ENCODE assay signal across 9 cellular contexts in genomic region chr4:170088686-170089085, GRCh38. TPM values are rescaled to one million over a fixed set of nuclear protein-coding genes. Genes with fewer than 3 reads are reported as not detected.
DNase-seq lines count a peak whose midpoint lies in the region; ATAC-seq and TF ChIP-seq lines count a peak whose summit lies in the region.
"Had no signal": no experiment of that assay in that cellular context is flagged by ENCODE, and none has a peak within 500 bp of the region (broad histone marks: within the 10 kb centered on the region; RNA-seq: fewer than 3 reads in every experiment).

No MANE protein-coding gene starts in this region.

- no peaks in the 10 kb centered on the region for H4K20me1 ChIP-seq in BLaER1

- no peak for ATAC-seq in foreskin keratinocyte
- ATAC-seq in HG03095 (IDR thresholded peaks at IDR 0.05; ENCODE audit: unreplicated experiment) = no peak

- H3K9ac ChIP-seq in BLaER1 (peak overlapping the region; percentile 88; the same call in 1 of the 2 replicates), endocrine pancreas (ENCODE audit: control insufficient read depth, insufficient read depth, low read length) (no peak overlapping the region)

- peak overlapping the region; percentile 69 for H2AFZ ChIP-seq in neuron (ENCODE audit: low read depth, low read length)

- peaks cover 42% of the 10 kb centered on the region for H3K36me3 ChIP-seq in BLaER1
- H3K36me3 ChIP-seq in endocrine pancreas (ENCODE audit: control insufficient read depth, insufficient read depth, low read length) = no peaks in the 10 kb centered on the region
- peaks cover 46% of the 10 kb centered on the region for H3K36me3 ChIP-seq in neuron (ENCODE audit: insufficient read depth, low read length)

- peaks cover 10% of the 10 kb centered on the region; the same call in 1 of the 2 replicates for H3K9me3 ChIP-seq in BLaER1
- no peaks in the 10 kb centered on the region for H3K9me3 ChIP-seq in endocrine pancreas (ENCODE audit: control insufficient read depth, low read length)
- H3K9me3 ChIP-seq in neuron (ENCODE audit: low read length) = peaks cover 4% of the 10 kb centered on the region

- H3K4me1 ChIP-seq in BLaER1 (peaks cover 18% of the 10 kb centered on the region), endocrine pancreas (ENCODE audit: control insufficient read depth, insufficient read depth, low read length) (peaks cover 6% of the 10 kb centered on the region), neuron (ENCODE audit: insufficient read depth, low read length) (peaks cover 9% of the 10 kb centered on the region), foreskin keratinocyte (no peaks in the 10 kb centered on the region)

- DNase-seq in NCI-H510A (lab: John Stamatoyannopoulos, UW) = peak; percentile 29
- DNase-seq in foreskin keratinocyte = no peak
- no peak for DNase-seq in OCI-M1 (lab: John Stamatoyannopoulos, UW)
- no peak for DNase-seq in NCI-H226

- no peak for TF ChIP-seq CTCF in foreskin keratinocyte (conservative IDR thresholded peaks at IDR 0.05)

- H3K27ac ChIP-seq in BLaER1 (peak overlapping the region; percentile 90), foreskin keratinocyte (no peak overlapping the region)

- H3K4me3 ChIP-seq in BLaER1 (peak overlapping the region; percentile 83), endocrine pancreas (ENCODE audit: control insufficient read depth, insufficient read depth, low read length) (peak overlapping the region; percentile 56), neuron (ENCODE audit: low read length) (peak overlapping the region; percentile 66)

- no peaks in the 10 kb centered on the region for H3K27me3 ChIP-seq in BLaER1
- no peaks in the 10 kb centered on the region for H3K27me3 ChIP-seq in endocrine pancreas (ENCODE audit: control insufficient read depth, insufficient read depth, low read length)
- H3K27me3 ChIP-seq in neuron (ENCODE audit: insufficient read depth, low read length) = no peaks in the 10 kb centered on the region
- H3K27me3 ChIP-seq in foreskin keratinocyte = no peaks in the 10 kb centered on the region

- peak overlapping the region; percentile 84 for H3K4me2 ChIP-seq in BLaER1

RNA-seq across cellular contexts. Expression of gene AADAT, which starts 1.1 kb away (rescaled TPM):
- 7.6 and 8.6 TPM in 2 replicates for total RNA-seq in foreskin keratinocyte
- polyA plus RNA-seq in foreskin keratinocyte = 5.4 and 5.9 TPM in 2 replicates
- total RNA-seq: T-helper 1 cell treated with Interleukin-12 subunit alpha and Interleukin-12 subunit beta and Interleukin-4 antibody, amounts not matched to agents 30 ng/mL and 1 ng/mL, for 36 hours had no signal
